In genomic region chr12:79247494-79247893, GRCh38 we compare ENCODE assay signal across 17 cellular contexts.
A peak's percentile ranks its signal among the peaks of the same experiment; 100 is the strongest.
DNase-seq lines count a peak whose midpoint lies in the region; FAIRE-seq and TF ChIP-seq lines count a peak whose summit lies in the region.
"Had no signal": no experiment of that assay in that cellular context is flagged by ENCODE, and none has a peak within 500 bp of the region (broad histone marks: within the 10 kb centered on the region; RNA-seq: fewer than 3 reads in every experiment).

No MANE protein-coding gene starts in this region.

- WGBS in H9 (ENCODE audit: extremely low coverage, insufficient read length, low lambda C conversion rate) = no CpG with 5 or more reads among the region's 2 CpGs
- 87% methylated on average over 2 of the region's 2 CpGs; no CpG with 5 or more reads in 1 of the 2 experiments for WGBS in H1 (ENCODE audit: extremely low coverage in 1 of 2, insufficient coverage in 1 of 2, insufficient read length in 1 of 2, insufficient replicate concordance in 2 of 2, low coverage in 1 of 2, low lambda C conversion rate in 2 of 2, missing lambda C conversion rate in 1 of 2), 2 experiments
- 94% methylated on average over 2 of the region's 2 CpGs for WGBS in SK-N-SH (ENCODE audit: low lambda C conversion rate)

- H4K91ac ChIP-seq in H9 (ENCODE audit: insufficient read length, low read depth, low read length) (no peak overlapping the region), H1 (replicated peaks; ENCODE audit: insufficient read length, low read length) (no peak overlapping the region)

- H3K9me3 ChIP-seq in H9 (ENCODE audit: control insufficient read depth, low read depth, low read length) (no peaks in the 10 kb centered on the region), H1 (ENCODE audit: insufficient read depth in 2 of 2, low read depth in 1 of 2, low read length in 1 of 2) (no peaks in the 10 kb centered on the region), iPS-20b (ENCODE audit: insufficient read depth, low read depth, low read length) (no peaks in the 10 kb centered on the region), SK-N-SH (no peaks in the 10 kb centered on the region)

- H3K79me2 ChIP-seq in H9 (ENCODE audit: insufficient read depth, low read length) (no peaks in the 10 kb centered on the region), H1 (ENCODE audit: control insufficient read depth in 1 of 2, insufficient read depth in 2 of 2, low read length in 2 of 2) (no peaks in the 10 kb centered on the region), SK-N-SH (ENCODE audit: insufficient read depth) (no peaks in the 10 kb centered on the region)

- FAIRE-seq in H1 (lab: Jason Lieb, UNC) = no peak
- FAIRE-seq: GM12891, GM18507, H54 had no signal

- no peaks in the 10 kb centered on the region for H3K27me3 Mint-ChIP-seq in H9 (ENCODE audit: low read depth)
- no peaks in the 10 kb centered on the region for H3K27me3 Mint-ChIP-seq in activated T-cell treated with anti-CD3 and anti-CD28 coated beads, Interleukin-2, amount 50 U/mL, for 24 hours
- H3K27me3 Mint-ChIP-seq: CD4-positive, alpha-beta memory T cell had no signal

- H3K4me1 Mint-ChIP-seq in H9 = peaks cover 29 to 37% of the 10 kb centered on the region in 2 experiments
- no peaks in the 10 kb centered on the region for H3K4me1 Mint-ChIP-seq in activated T-cell treated with anti-CD3 and anti-CD28 coated beads, Interleukin-2, amount 50 U/mL, for 24 hours (ENCODE audit: low read depth)
- H3K4me1 Mint-ChIP-seq: CD4-positive, alpha-beta memory T cell had no signal

- H3K14ac ChIP-seq in H9 (ENCODE audit: insufficient read depth, low read length) = no peak overlapping the region
- no peak overlapping the region for H3K14ac ChIP-seq in H1 (ENCODE audit: insufficient read length)

- no peak overlapping the region for H2AK5ac ChIP-seq in H9 (ENCODE audit: insufficient read length, low read length)
- no peak overlapping the region for H2AK5ac ChIP-seq in H1 (ENCODE audit: low read depth, low read length)

- H3K56ac ChIP-seq in H9 (ENCODE audit: insufficient read length, low read depth, low read length) = no peak overlapping the region
- H3K56ac ChIP-seq in H1 (replicated peaks; ENCODE audit: insufficient read length, low read depth, low read length) = no peak overlapping the region

- H2BK15ac ChIP-seq in H9 (ENCODE audit: low read depth, low read length) (no peak overlapping the region), H1 (ENCODE audit: low read length) (no peak overlapping the region)

- no peak overlapping the region for H2AFZ ChIP-seq in H9 (ENCODE audit: low read length)
- no peak overlapping the region for H2AFZ ChIP-seq in H1 (ENCODE audit: low read length)
- H2AFZ ChIP-seq in SK-N-SH (ENCODE audit: low read depth) = no peak overlapping the region
- H2AFZ ChIP-seq: GM23248 had no signal

- DNase-seq in H9 = no peak
- no peak for DNase-seq in H1 (ENCODE audit: low read depth in 1 of 2, low spot score in 2 of 2)
- DNase-seq in SK-N-SH = no peak
- DNase-seq in activated T-cell treated with anti-CD3 and anti-CD28 coated beads, Interleukin-2, amount 50 U/mL, for 24 hours = no peak
- DNase-seq in pons (ENCODE audit: low spot score) = no peak
- DNase-seq: C1 segment of cervical spinal cord; Calu3; CD4-positive, alpha-beta memory T cell; COR-L47; DMS53; DMS79 treated with DMSO at 0.1 percent for 48 hours; GF-D8; GM23248 had no signal

- TF ChIP-seq EP300 in H1 (IDR thresholded peaks at IDR 0.05; ENCODE audit: borderline replicate concordance in 1 of 2, low read depth in 2 of 2, low read length in 2 of 2) = no peak
- no peak for TF ChIP-seq EP300 in SK-N-SH (IDR thresholded peaks at IDR 0.05; ENCODE audit: borderline replicate concordance in 1 of 2, low read depth in 1 of 2, low read length in 1 of 2)

- POLR2A ChIA-PET in H1 (lab: Charles Lee; ENCODE audit: partially characterized antibody) (interaction anchor here (0.6 to 0.9 kb wide), 2 partner anchors 37 to 378 kb away, joined by 3 to 4 read pairs; no protein-coding TSS in a partner anchor), SK-N-SH (lab: Yijun Ruan, JAX) (no interaction called here)

- no peaks in the 10 kb centered on the region for H3K23me2 ChIP-seq in H9 (ENCODE audit: insufficient read length, low read depth, low read length, poor library complexity, severe bottlenecking)
- H3K23me2 ChIP-seq in H1 (ENCODE audit: low read depth, low read length) = no peaks in the 10 kb centered on the region

- H2BK5ac ChIP-seq in H9 (ENCODE audit: insufficient read length, low read length) (no peak overlapping the region), H1 (ENCODE audit: low read depth, low read length) (no peak overlapping the region)

- peak overlapping the region; percentile 8 to 87 (median 40); a peak in 4 of 7 replicates for H3K27ac Mint-ChIP-seq in H9
- no peak overlapping the region for H3K27ac Mint-ChIP-seq in activated T-cell treated with anti-CD3 and anti-CD28 coated beads, Interleukin-2, amount 50 U/mL, for 24 hours
- H3K27ac Mint-ChIP-seq: CD4-positive, alpha-beta memory T cell had no signal

- no peak overlapping the region for H3K4me3 Mint-ChIP-seq in H9
- no peak overlapping the region for H3K4me3 Mint-ChIP-seq in activated T-cell treated with anti-CD3 and anti-CD28 coated beads, Interleukin-2, amount 50 U/mL, for 24 hours
- H3K4me3 Mint-ChIP-seq: CD4-positive, alpha-beta memory T cell had no signal

- TF ChIP-seq CTCF in H9 (conservative IDR thresholded peaks at IDR 0.05) (no peak), H1 (IDR thresholded peaks at IDR 0.05; ENCODE audit: control extremely low read depth in 1 of 3, insufficient read depth in 1 of 3, low read depth in 1 of 3, low read length in 3 of 3) (no peak), SK-N-SH (IDR thresholded peaks at IDR 0.05) (no peak)

- H3K4me1 ChIP-seq in H9 (ENCODE audit: insufficient read depth, low read length) (peaks cover 1% of the 10 kb centered on the region; the same call in 1 of the 2 replicates), H1 (replicated peaks in 1 of 4; ENCODE audit: control insufficient read depth in 3 of 4, insufficient read depth in 4 of 4, low read length in 3 of 4) (peaks cover 0 to 8% (median 0%) of the 10 kb centered on the region in 4 experiments; a peak in 1 of 7 replicates), iPS-20b (ENCODE audit: insufficient read depth, low read length) (peaks cover 18% of the 10 kb centered on the region; the same call in 1 of the 2 replicates), SK-N-SH (ENCODE audit: control insufficient read depth in 1 of 2, insufficient read depth in 2 of 2, low read depth in 1 of 2, low read length in 1 of 2) (no peaks in the 10 kb centered on the region)

- CTCF ChIA-PET in H1 (lab: Charles Lee; ENCODE audit: partially characterized antibody) (no interaction called here), SK-N-SH (lab: Yijun Ruan, JAX) (no interaction called here)

- H3K27ac ChIP-seq in H9 (ENCODE audit: insufficient read length, low read depth, low read length) (no peak overlapping the region), H1 (ENCODE audit: low read depth, low read length) (no peak overlapping the region), iPS-20b (ENCODE audit: low read length) (no peak overlapping the region), SK-N-SH (ENCODE audit: low read depth in 2 of 2, low read length in 1 of 2) (no peak overlapping the region)
- H3K27ac ChIP-seq: GM23248 had no signal

- H2BK20ac ChIP-seq in H9 (ENCODE audit: low read depth, low read length, poor library complexity, severe bottlenecking) (no peak overlapping the region), H1 (ENCODE audit: low read length) (no peak overlapping the region)

- TF ChIP-seq POLR2A in H1 (IDR thresholded peaks at IDR 0.05; ENCODE audit: control extremely low read depth in 1 of 2, low read depth in 2 of 2, low read length in 2 of 2) = no peak

- no peak overlapping the region; a peak in 1 of 8 replicates for H3K4me3 ChIP-seq in H1 (ENCODE audit: extremely low read depth in 1 of 4, insufficient read depth in 2 of 4, low read depth in 3 of 4, low read length in 4 of 4)
- 0 out of 2 replicates have a peak overlapping the region, but pooled peaks have one; percentile 17 for H3K4me3 ChIP-seq in iPS-20b (ENCODE audit: low read length)
- H3K4me3 ChIP-seq in SK-N-SH (ENCODE audit: low read depth in 2 of 2, low read length in 1 of 2) = no peak overlapping the region
- H3K4me3 ChIP-seq: GM23248 had no signal

- TF ChIP-seq RAD21 in H1 (IDR thresholded peaks at IDR 0.05 in 1 of 2, conservative IDR thresholded peaks at IDR 0.05 in 1 of 2; ENCODE audit: low read depth in 2 of 2, low read length in 2 of 2) (no peak), SK-N-SH (IDR thresholded peaks at IDR 0.05; ENCODE audit: low read length) (no peak)

- H3K4ac ChIP-seq in H9 (ENCODE audit: low read depth, low read length) = no peak overlapping the region
- no peak overlapping the region for H3K4ac ChIP-seq in H1 (replicated peaks; ENCODE audit: insufficient read length, low read depth, low read length)

- H3K18ac ChIP-seq in H9 (ENCODE audit: insufficient read length, low read depth, low read length) = no peak overlapping the region
- H3K18ac ChIP-seq in H1 (ENCODE audit: extremely low read depth, low read length) = no peak overlapping the region

- H3K4me2 ChIP-seq in H9 (ENCODE audit: insufficient read depth, insufficient read length, low read length) (no peak overlapping the region), H1 (ENCODE audit: insufficient read depth in 1 of 2, low read depth in 2 of 2, low read length in 2 of 2) (no peak overlapping the region), SK-N-SH (no peak overlapping the region)

- H3K9me2 ChIP-seq in SK-N-SH = no peaks in the 10 kb centered on the region

- H3K27me3 ChIP-seq in H9 (ENCODE audit: insufficient read depth, low read length) (no peaks in the 10 kb centered on the region), H1 (replicated peaks in 1 of 4; ENCODE audit: control insufficient read depth in 3 of 4, extremely low read depth in 1 of 4, insufficient read depth in 3 of 4, low read length in 3 of 4) (no peaks in the 10 kb centered on the region), iPS-20b (ENCODE audit: insufficient read depth, low read length) (no peaks in the 10 kb centered on the region), SK-N-SH (ENCODE audit: insufficient read depth) (no peaks in the 10 kb centered on the region)

- H3K79me1 ChIP-seq in H9 (ENCODE audit: insufficient read depth, low read depth, low read length, poor library complexity, severe bottlenecking) = no peaks in the 10 kb centered on the region
- H3K79me1 ChIP-seq in H1 (ENCODE audit: low read depth, low read length) = no peaks in the 10 kb centered on the region

- H4K20me1 ChIP-seq in H9 (ENCODE audit: control insufficient read depth, insufficient read depth, insufficient read length) (no peaks in the 10 kb centered on the region), H1 (replicated peaks in 1 of 2; ENCODE audit: control insufficient read depth in 1 of 2, insufficient read depth in 2 of 2, low read length in 2 of 2) (no peaks in the 10 kb centered on the region), SK-N-SH (ENCODE audit: insufficient read depth) (no peaks in the 10 kb centered on the region)

- no peak overlapping the region for H3T11ph ChIP-seq in H9 (ENCODE audit: low read length)

- H2BK12ac ChIP-seq in H9 (ENCODE audit: insufficient read length, low read depth, low read length) (no peak overlapping the region), H1 (ENCODE audit: low read depth, low read length) (no peak overlapping the region)

- H3K9ac ChIP-seq in H9 (ENCODE audit: extremely low read depth, insufficient read length, low read length) = no peak overlapping the region
- H3K9ac ChIP-seq in H1 (replicated peaks in 1 of 4; ENCODE audit: extremely low read depth in 1 of 4, low read depth in 3 of 4, low read length in 3 of 4) = no peak overlapping the region
- H3K9ac ChIP-seq in iPS-20b (ENCODE audit: low read depth, low read length) = no peak overlapping the region
- no peak overlapping the region for H3K9ac ChIP-seq in SK-N-SH
- H3K9ac ChIP-seq: GM23248 had no signal

- no peaks in the 10 kb centered on the region for H3F3A ChIP-seq in SK-N-SH (replicated peaks; ENCODE audit: insufficient read depth)

- H3K9me3 Mint-ChIP-seq in H9 = peaks cover 0 to 7% of the 10 kb centered on the region in 2 experiments; a peak in 2 of 5 replicates
- peaks cover 4% of the 10 kb centered on the region for H3K9me3 Mint-ChIP-seq in activated T-cell treated with anti-CD3 and anti-CD28 coated beads, Interleukin-2, amount 50 U/mL, for 24 hours

- H3K36me3 Mint-ChIP-seq in H9 (ENCODE audit: insufficient read depth in 1 of 3, low read depth in 3 of 3) = peaks cover 4 to 12% (median 4%) of the 10 kb centered on the region in 3 experiments
- H3K36me3 Mint-ChIP-seq in activated T-cell treated with anti-CD3 and anti-CD28 coated beads, Interleukin-2, amount 50 U/mL, for 24 hours (ENCODE audit: low read depth) = no peaks in the 10 kb centered on the region
- H3K36me3 Mint-ChIP-seq: CD4-positive, alpha-beta memory T cell had no signal

- H4K5ac ChIP-seq in H9 (ENCODE audit: insufficient read length, low read depth, low read length) (no peak overlapping the region), H1 (ENCODE audit: insufficient read length, low read depth, low read length) (no peak overlapping the region)

- no peak overlapping the region for H3K23ac ChIP-seq in H9 (ENCODE audit: insufficient read length, low read depth, low read length)
- no peak overlapping the region for H3K23ac ChIP-seq in H1 (ENCODE audit: insufficient read length)

- H3K36me3 ChIP-seq in H1 (ENCODE audit: control insufficient read depth in 2 of 4, insufficient read depth in 4 of 4, low read length in 3 of 4) (no peaks in the 10 kb centered on the region; a peak in 1 of 8 replicates), iPS-20b (ENCODE audit: insufficient read depth, low read depth, low read length) (no peaks in the 10 kb centered on the region), SK-N-SH (replicated peaks in 1 of 2; ENCODE audit: control insufficient read depth in 1 of 2, insufficient read depth in 2 of 2, low read length in 1 of 2) (peaks cover 0 to 20% of the 10 kb centered on the region in 2 experiments)

- H4K8ac ChIP-seq in H9 (replicated peaks; ENCODE audit: insufficient read length, low read depth, low read length) = no peak overlapping the region
- no peak overlapping the region for H4K8ac ChIP-seq in H1 (ENCODE audit: extremely low read depth, insufficient read depth, low read length)

- H2BK120ac ChIP-seq in H9 (ENCODE audit: low read depth, low read length, poor library complexity, severe bottlenecking) = no peak overlapping the region
- H2BK120ac ChIP-seq in H1 (replicated peaks; ENCODE audit: low read depth, low read length) = no peak overlapping the region
